ENCODE assay signal across 25 cellular contexts in the genomic region with DNA sequence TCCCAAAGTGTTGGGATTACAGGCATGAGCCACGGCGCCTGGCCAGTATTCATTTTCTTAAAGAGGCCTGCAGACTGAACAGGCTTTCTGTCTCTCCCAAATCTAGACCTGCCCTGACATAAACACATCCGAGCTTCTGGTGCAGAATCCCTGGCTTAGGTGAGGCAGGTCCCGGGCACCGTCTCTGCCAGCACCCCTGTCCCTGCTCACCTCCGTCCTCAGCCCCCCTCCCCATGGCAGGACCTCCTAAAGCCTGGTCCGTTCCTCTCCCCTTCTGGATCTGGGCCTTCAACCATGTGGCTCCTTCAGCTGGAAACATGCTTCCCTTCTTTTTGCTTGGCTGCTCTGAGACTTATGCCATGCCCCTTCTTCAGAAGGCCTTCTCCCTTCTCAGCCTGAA.
"Had no signal": no experiment of that assay in that cellular context is flagged by ENCODE, and none has a peak within 500 bp of the region (broad histone marks: within the 10 kb centered on the region; RNA-seq: fewer than 3 reads in every experiment).

No MANE protein-coding gene starts in this region.

- H3K27me3 Mint-ChIP-seq: type B pancreatic cell had no signal

- H3K36me3 Mint-ChIP-seq: activated naive CD8-positive, alpha-beta T cell; brain; natural killer cell treated with Interleukin-12 subunit alpha and Interleukin-12 subunit beta and Interleukin-15 and Interleukin-18, amount 100 ng/mL, for 72 hours; type B pancreatic cell had no signal

- H3K4me1 ChIP-seq: gastroesophageal sphincter had no signal

- H3K27ac Mint-ChIP-seq: activated naive CD8-positive, alpha-beta T cell; brain; natural killer cell treated with Interleukin-12 subunit alpha and Interleukin-12 subunit beta and Interleukin-15 and Interleukin-18, amount 100 ng/mL, for 72 hours; stimulated activated naive CD8-positive, alpha-beta T cell treated with anti-CD3 and anti-CD28 coated beads, Interleukin-15, amount 100 ng/mL, for 72 hours; type B pancreatic cell had no signal

- ATAC-seq: activated CD4-positive, CD25-positive, alpha-beta regulatory T cell treated with anti-CD3 and anti-CD28 coated beads, Interleukin-2, amount 50 U/mL, for 24 hours; gastroesophageal sphincter; mucosa of descending colon; natural killer cell treated with Interleukin-12 subunit alpha and Interleukin-12 subunit beta and Interleukin-15 and Interleukin-18, amount 100 ng/mL, for 72 hours; stimulated activated naive CD8-positive, alpha-beta T cell treated with anti-CD3 and anti-CD28 coated beads, Interleukin-15, amount 100 ng/mL, for 72 hours had no signal

- H3K36me3 ChIP-seq: cardiac muscle cell, gastroesophageal sphincter, neutrophil, ovary, prostate gland, vagina had no signal

- H3K9me3 Mint-ChIP-seq: natural killer cell treated with Interleukin-12 subunit alpha and Interleukin-12 subunit beta and Interleukin-15 and Interleukin-18, amount 100 ng/mL, for 72 hours; stimulated activated naive CD8-positive, alpha-beta T cell treated with anti-CD3 and anti-CD28 coated beads, Interleukin-15, amount 100 ng/mL, for 72 hours; type B pancreatic cell had no signal

- H3K9me3 ChIP-seq: gastroesophageal sphincter, mucosa of descending colon, neutrophil, ovary, prostate gland, vagina had no signal

- H3K4me3 ChIP-seq: cardiac muscle cell, gastroesophageal sphincter, mucosa of descending colon, ovary, prostate gland, vagina had no signal

- H3K27me3 ChIP-seq: cardiac muscle cell, gastroesophageal sphincter, ovary, vagina had no signal

- H3K27ac ChIP-seq: cardiac muscle cell, gastroesophageal sphincter, neutrophil, ovary, prostate gland, vagina, VCaP had no signal

- DNase-seq: activated CD4-positive, alpha-beta T cell treated with anti-CD3 and anti-CD28 coated beads for 48 hours; activated CD4-positive, alpha-beta T cell treated with anti-CD3 and anti-CD28 coated beads, Interleukin-2, amount 50 U/mL, for 48 hours; activated CD8-positive, alpha-beta memory T cell treated with anti-CD3 and anti-CD28 coated beads for 24 hours; activated effector memory CD4-positive, alpha-beta T cell treated with Interleukin-2 at 50 U/mL for 16 hours; activated naive CD4-positive, alpha-beta T cell treated with Interleukin-2 at 50 U/mL for 16 hours; anterior cingulate cortex; head of caudate nucleus; hippocampal formation; stimulated activated CD4-positive, alpha-beta T cell treated with anti-CD3 and anti-CD28 coated beads, Interleukin-12 subunit alpha, Interleukin-12 subunit beta, amount 100 ng/mL, for 4 hours; stimulated activated CD4-positive, alpha-beta T cell treated with anti-CD3 and anti-CD28 coated beads, Interleukin-4, amount 100 ng/mL, for 1 hour; stimulated activated naive CD8-positive, alpha-beta T cell treated with anti-CD3 and anti-CD28 coated beads, Interleukin-15, amount 100 ng/mL, for 72 hours; substantia nigra had no signal

- H3K4me3 Mint-ChIP-seq: activated naive CD8-positive, alpha-beta T cell; brain; natural killer cell treated with Interleukin-12 subunit alpha and Interleukin-12 subunit beta and Interleukin-15 and Interleukin-18, amount 100 ng/mL, for 72 hours; stimulated activated naive CD8-positive, alpha-beta T cell treated with anti-CD3 and anti-CD28 coated beads, Interleukin-15, amount 100 ng/mL, for 72 hours; type B pancreatic cell had no signal
